ENCODE assay signal across 12 cellular contexts in genomic region chr6:98921038-98921437, GRCh38. TPM values are rescaled to one million over a fixed set of nuclear protein-coding genes. Genes with fewer than 3 reads are reported as not detected.
A peak's percentile ranks its signal among the peaks of the same experiment; 100 is the strongest.
DNase-seq lines count a peak whose midpoint lies in the region; ATAC-seq and TF ChIP-seq lines count a peak whose summit lies in the region.
"Had no signal": no experiment of that assay in that cellular context is flagged by ENCODE, and none has a peak within 500 bp of the region (broad histone marks: within the 10 kb centered on the region; RNA-seq: fewer than 3 reads in every experiment).

No MANE protein-coding gene starts in this region.

- DNase-seq in choroid plexus epithelial cell (ENCODE audit: low read depth) (peak; percentile 27), NOMO-1 treated with dmso at 0.1 percent for 144 hours (lab: John Stamatoyannopoulos, UW; ENCODE audit: unreplicated experiment) (no peak), anterior cingulate cortex (lab: John Stamatoyannopoulos, UW) (no peak), A172 (ENCODE audit: low spot score) (no peak)
- DNase-seq: activated T-cell treated with anti-CD3 and anti-CD28 coated beads, Interleukin-2, amount 50 U/mL, for 4 hours; GM23248; pancreas; uterus had no signal

- TF ChIP-seq CTCF in choroid plexus epithelial cell (conservative IDR thresholded peaks at IDR 0.05; ENCODE audit: low read depth, low read length), result no peak

- H3K4me3 ChIP-seq in choroid plexus epithelial cell (ENCODE audit: low read depth, low read length), result no peak overlapping the region
- H3K4me3 ChIP-seq: GM23248, pancreas, uterus had no signal

- ATAC-seq in GM18858 (IDR thresholded peaks at IDR 0.05; ENCODE audit: unreplicated experiment), result peak; percentile 94
- peak; percentile 84 for ATAC-seq in GM21515 (IDR thresholded peaks at IDR 0.05; ENCODE audit: unreplicated experiment)
- peak; percentile 81 for ATAC-seq in HG03097 (IDR thresholded peaks at IDR 0.05; ENCODE audit: low FRiP score, unreplicated experiment)
- no peak for ATAC-seq in activated CD4-positive, CD25-positive, alpha-beta regulatory T cell treated with anti-CD3 and anti-CD28 coated beads, Interleukin-2, amount 50 U/mL, for 24 hours
- ATAC-seq: activated T-cell treated with anti-CD3 and anti-CD28 coated beads, Interleukin-2, amount 50 U/mL, for 4 hours had no signal

RNA-seq across cellular contexts. Expression of gene FBXL4, which starts 26.7 kb away (rescaled TPM):
- total RNA-seq in A172 (2014; rRNA removed; shearing (Covaris generic)), result 9.7 and 9.8 TPM in 2 replicates

Comparison
In these comparisons a context has a peak if more than half of its experiments do, and no peak if none do; other contexts are left out.
1. ATAC-seq: peak in GM18858 (single experiment), GM21515 (single experiment) and HG03097 (single experiment); none in activated CD4-positive, CD25-positive, alpha-beta regulatory T cell treated with anti-CD3 and anti-CD28 coated beads, Interleukin-2, amount 50 U/mL, for 24 hours (0 of 2).